1 cellular context compared by ENCODE assay signal in genomic region chr1:162235261-162235780, GRCh38.
TF ChIP-seq lines count a peak whose summit lies in the region.

No MANE protein-coding gene starts in this region.

TF ChIP-seq in HepG2, 621 proteins besides CTCF, POLR2A, EP300 and RAD21 (continued from another document and continues in another):
- TF ChIP-seq, protein P1, sequence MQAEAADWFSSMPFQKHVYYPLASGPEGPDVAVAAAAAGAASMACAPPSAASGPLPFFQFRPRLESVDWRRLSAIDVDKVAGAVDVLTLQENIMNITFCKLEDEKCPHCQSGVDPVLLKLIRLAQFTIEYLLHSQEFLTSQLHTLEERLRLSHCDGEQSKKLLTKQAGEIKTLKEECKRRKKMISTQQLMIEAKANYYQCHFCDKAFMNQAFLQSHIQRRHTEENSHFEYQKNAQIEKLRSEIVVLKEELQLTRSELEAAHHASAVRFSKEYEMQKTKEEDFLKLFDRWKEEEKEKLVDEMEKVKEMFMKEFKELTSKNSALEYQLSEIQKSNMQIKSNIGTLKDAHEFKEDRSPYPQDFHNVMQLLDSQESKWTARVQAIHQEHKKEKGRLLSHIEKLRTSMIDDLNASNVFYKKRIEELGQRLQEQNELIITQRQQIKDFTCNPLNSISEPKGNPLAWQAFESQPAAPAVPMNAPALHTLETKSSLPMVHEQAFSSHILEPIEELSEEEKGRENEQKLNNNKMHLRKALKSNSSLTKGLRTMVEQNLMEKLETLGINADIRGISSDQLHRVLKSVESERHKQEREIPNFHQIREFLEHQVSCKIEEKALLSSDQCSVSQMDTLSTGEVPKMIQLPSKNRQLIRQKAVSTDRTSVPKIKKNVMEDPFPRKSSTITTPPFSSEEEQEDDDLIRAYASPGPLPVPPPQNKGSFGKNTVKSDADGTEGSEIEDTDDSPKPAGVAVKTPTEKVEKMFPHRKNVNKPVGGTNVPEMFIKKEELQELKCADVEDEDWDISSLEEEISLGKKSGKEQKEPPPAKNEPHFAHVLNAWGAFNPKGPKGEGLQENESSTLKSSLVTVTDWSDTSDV (CRISPR knock-in tag; IDR thresholded peaks at IDR 0.05) = no peak
- TF ChIP-seq HOXA3 (CRISPR knock-in tag; IDR thresholded peaks at IDR 0.05) (peak; percentile 84), HDAC6 (IDR thresholded peaks at IDR 0.05; ENCODE audit: low read depth, low read length) (no peak), TCF12 (IDR thresholded peaks at IDR 0.05) (no peak), TCF12 (CRISPR knock-in tag; IDR thresholded peaks at IDR 0.05) (no peak), PITX1 (CRISPR knock-in tag; IDR thresholded peaks at IDR 0.05) (peak; percentile 54; the same call in 1 of the 2 replicates), ZNF414 (CRISPR knock-in tag; IDR thresholded peaks at IDR 0.05) (no peak), IKZF4 (CRISPR knock-in tag; IDR thresholded peaks at IDR 0.05; ENCODE audit: borderline replicate concordance, low read depth, not compliant biosample characterization) (no peak), SIN3A (IDR thresholded peaks at IDR 0.05; ENCODE audit: borderline replicate concordance, low read depth, low read length) (0 out of 2 replicates have a peak, but pooled peaks have one; percentile 23), TFDP2 (CRISPR knock-in tag; IDR thresholded peaks at IDR 0.05) (no peak), RFXAP (CRISPR knock-in tag; IDR thresholded peaks at IDR 0.05; ENCODE audit: borderline replicate concordance) (peak; percentile 41; the same call in 1 of the 2 replicates), PAF1 (CRISPR knock-in tag; IDR thresholded peaks at IDR 0.05) (no peak), ZNF251 (CRISPR knock-in tag; IDR thresholded peaks at IDR 0.05) (no peak), TARDBP (CRISPR knock-in tag; IDR thresholded peaks at IDR 0.05) (no peak), PRMT3 (CRISPR knock-in tag; IDR thresholded peaks at IDR 0.05; ENCODE audit: borderline replicate concordance, low read depth) (no peak), ZNF432 (CRISPR knock-in tag; IDR thresholded peaks at IDR 0.05; ENCODE audit: borderline replicate concordance) (no peak), KDM5A (IDR thresholded peaks at IDR 0.05; ENCODE audit: borderline replicate concordance, low read length) (no peak), NCOA5 (CRISPR knock-in tag; IDR thresholded peaks at IDR 0.05) (no peak), NFE2L2 (IDR thresholded peaks at IDR 0.05; ENCODE audit: low read length) (no peak), ZSCAN12 (CRISPR knock-in tag; IDR thresholded peaks at IDR 0.05) (0 out of 2 replicates have a peak, but pooled peaks have one; percentile 30), RFX1 (IDR thresholded peaks at IDR 0.05) (no peak), ARNT (IDR thresholded peaks at IDR 0.05) (no peak), MED1 (CRISPR knock-in tag; IDR thresholded peaks at IDR 0.05) (peak; percentile 83), PAX8 (CRISPR knock-in tag; IDR thresholded peaks at IDR 0.05; ENCODE audit: borderline replicate concordance) (no peak), ZNF280B (CRISPR knock-in tag; IDR thresholded peaks at IDR 0.05; ENCODE audit: borderline replicate concordance) (no peak), SMAD1 (CRISPR knock-in tag; IDR thresholded peaks at IDR 0.05; ENCODE audit: borderline replicate concordance, low read depth) (no peak), ZNF644 (CRISPR knock-in tag; IDR thresholded peaks at IDR 0.05; ENCODE audit: low read depth) (peak; percentile 99), ZNF160 (CRISPR knock-in tag; IDR thresholded peaks at IDR 0.05) (no peak), NR2F1 (CRISPR knock-in tag; IDR thresholded peaks at IDR 0.05) (peak; percentile 48 to 80; a peak in 3 of 4 replicates), ZNF792 (CRISPR knock-in tag; IDR thresholded peaks at IDR 0.05) (peak; percentile 53; the same call in 1 of the 2 replicates), ZSCAN31 (CRISPR knock-in tag; IDR thresholded peaks at IDR 0.05; ENCODE audit: low read depth) (no peak), ATF7-NPFF (CRISPR knock-in tag; IDR thresholded peaks at IDR 0.05; ENCODE audit: low read depth) (no peak), ERF (CRISPR knock-in tag; IDR thresholded peaks at IDR 0.05) (0 out of 2 replicates have a peak, but pooled peaks have one; percentile 66), SCMH1 (CRISPR knock-in tag; IDR thresholded peaks at IDR 0.05; ENCODE audit: borderline replicate concordance) (no peak), POGZ (CRISPR knock-in tag; IDR thresholded peaks at IDR 0.05) (peak; percentile 94), ZNF292 (CRISPR knock-in tag; IDR thresholded peaks at IDR 0.05; ENCODE audit: borderline replicate concordance, low read depth) (peak; percentile 92; the same call in 1 of the 2 replicates), TBX3 (IDR thresholded peaks at IDR 0.05; ENCODE audit: borderline replicate concordance) (no peak), ZNF850 (CRISPR knock-in tag; conservative IDR thresholded peaks at IDR 0.05) (no peak), ZFX (CRISPR knock-in tag; IDR thresholded peaks at IDR 0.05; ENCODE audit: low read depth) (no peak), ZNF546 (CRISPR knock-in tag; conservative IDR thresholded peaks at IDR 0.05) (no peak), CSRNP2 (CRISPR knock-in tag; conservative IDR thresholded peaks at IDR 0.05; ENCODE audit: low read depth) (no peak), ZMYM3 (CRISPR knock-in tag; IDR thresholded peaks at IDR 0.05) (peak; percentile 66), KDM3A (CRISPR knock-in tag; IDR thresholded peaks at IDR 0.05; ENCODE audit: low read depth) (peak; percentile 70; the same call in 1 of the 2 replicates), KMT2A (CRISPR knock-in tag; IDR thresholded peaks at IDR 0.05) (0 out of 2 replicates have a peak, but pooled peaks have one; percentile 43), ZNF563 (CRISPR knock-in tag; IDR thresholded peaks at IDR 0.05) (peak; percentile 73; the same call in 1 of the 2 replicates), ZNF724P (CRISPR knock-in tag; IDR thresholded peaks at IDR 0.05; ENCODE audit: borderline replicate concordance) (no peak), ZNF670 (CRISPR knock-in tag; IDR thresholded peaks at IDR 0.05; ENCODE audit: borderline replicate concordance) (no peak), ZNF703 (CRISPR knock-in tag; IDR thresholded peaks at IDR 0.05; ENCODE audit: borderline replicate concordance) (no peak), GPN1 (CRISPR knock-in tag; IDR thresholded peaks at IDR 0.05; ENCODE audit: borderline replicate concordance) (no peak), MYPOP (CRISPR knock-in tag; IDR thresholded peaks at IDR 0.05) (no peak), TOPORS (CRISPR knock-in tag; IDR thresholded peaks at IDR 0.05) (no peak), HHEX (CRISPR knock-in tag; IDR thresholded peaks at IDR 0.05) (0 out of 2 replicates have a peak, but pooled peaks have one; percentile 10), ZNF543 (CRISPR knock-in tag; IDR thresholded peaks at IDR 0.05) (no peak)
- TF ChIP-seq, protein P2, sequence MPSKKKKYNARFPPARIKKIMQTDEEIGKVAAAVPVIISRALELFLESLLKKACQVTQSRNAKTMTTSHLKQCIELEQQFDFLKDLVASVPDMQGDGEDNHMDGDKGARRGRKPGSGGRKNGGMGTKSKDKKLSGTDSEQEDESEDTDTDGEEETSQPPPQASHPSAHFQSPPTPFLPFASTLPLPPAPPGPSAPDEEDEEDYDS (CRISPR knock-in tag; IDR thresholded peaks at IDR 0.05) = no peak; the same call in 1 of the 2 replicates
- TF ChIP-seq, protein P3, sequence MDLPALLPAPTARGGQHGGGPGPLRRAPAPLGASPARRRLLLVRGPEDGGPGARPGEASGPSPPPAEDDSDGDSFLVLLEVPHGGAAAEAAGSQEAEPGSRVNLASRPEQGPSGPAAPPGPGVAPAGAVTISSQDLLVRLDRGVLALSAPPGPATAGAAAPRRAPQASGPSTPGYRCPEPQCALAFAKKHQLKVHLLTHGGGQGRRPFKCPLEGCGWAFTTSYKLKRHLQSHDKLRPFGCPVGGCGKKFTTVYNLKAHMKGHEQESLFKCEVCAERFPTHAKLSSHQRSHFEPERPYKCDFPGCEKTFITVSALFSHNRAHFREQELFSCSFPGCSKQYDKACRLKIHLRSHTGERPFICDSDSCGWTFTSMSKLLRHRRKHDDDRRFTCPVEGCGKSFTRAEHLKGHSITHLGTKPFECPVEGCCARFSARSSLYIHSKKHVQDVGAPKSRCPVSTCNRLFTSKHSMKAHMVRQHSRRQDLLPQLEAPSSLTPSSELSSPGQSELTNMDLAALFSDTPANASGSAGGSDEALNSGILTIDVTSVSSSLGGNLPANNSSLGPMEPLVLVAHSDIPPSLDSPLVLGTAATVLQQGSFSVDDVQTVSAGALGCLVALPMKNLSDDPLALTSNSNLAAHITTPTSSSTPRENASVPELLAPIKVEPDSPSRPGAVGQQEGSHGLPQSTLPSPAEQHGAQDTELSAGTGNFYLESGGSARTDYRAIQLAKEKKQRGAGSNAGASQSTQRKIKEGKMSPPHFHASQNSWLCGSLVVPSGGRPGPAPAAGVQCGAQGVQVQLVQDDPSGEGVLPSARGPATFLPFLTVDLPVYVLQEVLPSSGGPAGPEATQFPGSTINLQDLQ (CRISPR knock-in tag; IDR thresholded peaks at IDR 0.05) = 0 out of 2 replicates have a peak, but pooled peaks have one; percentile 30
- TF ChIP-seq, protein P4, sequence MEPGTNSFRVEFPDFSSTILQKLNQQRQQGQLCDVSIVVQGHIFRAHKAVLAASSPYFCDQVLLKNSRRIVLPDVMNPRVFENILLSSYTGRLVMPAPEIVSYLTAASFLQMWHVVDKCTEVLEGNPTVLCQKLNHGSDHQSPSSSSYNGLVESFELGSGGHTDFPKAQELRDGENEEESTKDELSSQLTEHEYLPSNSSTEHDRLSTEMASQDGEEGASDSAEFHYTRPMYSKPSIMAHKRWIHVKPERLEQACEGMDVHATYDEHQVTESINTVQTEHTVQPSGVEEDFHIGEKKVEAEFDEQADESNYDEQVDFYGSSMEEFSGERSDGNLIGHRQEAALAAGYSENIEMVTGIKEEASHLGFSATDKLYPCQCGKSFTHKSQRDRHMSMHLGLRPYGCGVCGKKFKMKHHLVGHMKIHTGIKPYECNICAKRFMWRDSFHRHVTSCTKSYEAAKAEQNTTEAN (CRISPR knock-in tag; conservative IDR thresholded peaks at IDR 0.05) = peak; percentile 64; the same call in 1 of the 2 replicates
- TF ChIP-seq, protein P5, sequence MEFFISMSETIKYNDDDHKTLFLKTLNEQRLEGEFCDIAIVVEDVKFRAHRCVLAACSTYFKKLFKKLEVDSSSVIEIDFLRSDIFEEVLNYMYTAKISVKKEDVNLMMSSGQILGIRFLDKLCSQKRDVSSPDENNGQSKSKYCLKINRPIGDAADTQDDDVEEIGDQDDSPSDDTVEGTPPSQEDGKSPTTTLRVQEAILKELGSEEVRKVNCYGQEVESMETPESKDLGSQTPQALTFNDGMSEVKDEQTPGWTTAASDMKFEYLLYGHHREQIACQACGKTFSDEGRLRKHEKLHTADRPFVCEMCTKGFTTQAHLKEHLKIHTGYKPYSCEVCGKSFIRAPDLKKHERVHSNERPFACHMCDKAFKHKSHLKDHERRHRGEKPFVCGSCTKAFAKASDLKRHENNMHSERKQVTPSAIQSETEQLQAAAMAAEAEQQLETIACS (CRISPR knock-in tag; IDR thresholded peaks at IDR 0.05) = no peak
- TF ChIP-seq, protein P6, sequence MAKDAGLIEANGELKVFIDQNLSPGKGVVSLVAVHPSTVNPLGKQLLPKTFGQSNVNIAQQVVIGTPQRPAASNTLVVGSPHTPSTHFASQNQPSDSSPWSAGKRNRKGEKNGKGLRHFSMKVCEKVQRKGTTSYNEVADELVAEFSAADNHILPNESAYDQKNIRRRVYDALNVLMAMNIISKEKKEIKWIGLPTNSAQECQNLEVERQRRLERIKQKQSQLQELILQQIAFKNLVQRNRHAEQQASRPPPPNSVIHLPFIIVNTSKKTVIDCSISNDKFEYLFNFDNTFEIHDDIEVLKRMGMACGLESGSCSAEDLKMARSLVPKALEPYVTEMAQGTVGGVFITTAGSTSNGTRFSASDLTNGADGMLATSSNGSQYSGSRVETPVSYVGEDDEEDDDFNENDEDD (CRISPR knock-in tag; IDR thresholded peaks at IDR 0.05; ENCODE audit: borderline replicate concordance) = no peak
